Comparison of ENCODE assay signal across 8 cellular contexts in the genomic region with DNA sequence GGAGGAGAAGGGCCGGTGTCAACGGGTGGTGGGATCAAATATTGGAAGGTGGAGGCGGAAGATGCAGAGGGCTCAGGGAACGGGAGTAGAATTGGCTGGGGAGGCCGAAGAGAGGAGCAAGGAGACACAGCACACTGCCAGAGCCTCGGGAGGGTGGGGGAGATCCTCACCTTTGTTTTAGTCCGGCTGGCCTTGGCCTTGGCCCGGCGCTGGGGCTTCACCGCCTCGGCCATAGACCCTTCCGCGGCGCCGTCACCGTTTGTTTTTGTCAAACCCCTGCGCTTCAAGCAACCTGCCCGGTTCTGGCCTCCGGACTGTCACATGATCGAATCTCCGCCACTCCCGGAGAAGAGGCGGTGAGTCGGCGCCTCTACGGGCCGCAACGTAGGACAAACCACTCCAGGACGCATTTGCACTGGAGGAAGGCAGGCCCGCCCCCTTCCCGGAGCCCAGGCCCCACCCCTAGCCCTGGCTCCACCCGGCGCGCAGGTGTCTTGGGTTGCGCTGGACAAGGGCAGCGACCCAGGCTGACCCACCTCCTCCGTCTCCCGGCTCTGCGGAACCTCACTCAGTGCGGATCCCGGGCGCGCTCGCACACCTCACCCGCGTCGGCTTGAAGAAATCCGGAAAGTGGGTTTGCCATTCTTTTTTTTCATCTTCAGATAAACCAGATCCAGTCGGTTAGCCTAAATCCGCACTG. TPM values are rescaled to one million over a fixed set of nuclear protein-coding genes. Genes with fewer than 3 reads are reported as not detected.
A peak's percentile ranks its signal among the peaks of the same experiment; 100 is the strongest.
DNase-seq lines count a peak whose midpoint lies in the region; ATAC-seq and TF ChIP-seq lines count a peak whose summit lies in the region.

A gene with protein sequence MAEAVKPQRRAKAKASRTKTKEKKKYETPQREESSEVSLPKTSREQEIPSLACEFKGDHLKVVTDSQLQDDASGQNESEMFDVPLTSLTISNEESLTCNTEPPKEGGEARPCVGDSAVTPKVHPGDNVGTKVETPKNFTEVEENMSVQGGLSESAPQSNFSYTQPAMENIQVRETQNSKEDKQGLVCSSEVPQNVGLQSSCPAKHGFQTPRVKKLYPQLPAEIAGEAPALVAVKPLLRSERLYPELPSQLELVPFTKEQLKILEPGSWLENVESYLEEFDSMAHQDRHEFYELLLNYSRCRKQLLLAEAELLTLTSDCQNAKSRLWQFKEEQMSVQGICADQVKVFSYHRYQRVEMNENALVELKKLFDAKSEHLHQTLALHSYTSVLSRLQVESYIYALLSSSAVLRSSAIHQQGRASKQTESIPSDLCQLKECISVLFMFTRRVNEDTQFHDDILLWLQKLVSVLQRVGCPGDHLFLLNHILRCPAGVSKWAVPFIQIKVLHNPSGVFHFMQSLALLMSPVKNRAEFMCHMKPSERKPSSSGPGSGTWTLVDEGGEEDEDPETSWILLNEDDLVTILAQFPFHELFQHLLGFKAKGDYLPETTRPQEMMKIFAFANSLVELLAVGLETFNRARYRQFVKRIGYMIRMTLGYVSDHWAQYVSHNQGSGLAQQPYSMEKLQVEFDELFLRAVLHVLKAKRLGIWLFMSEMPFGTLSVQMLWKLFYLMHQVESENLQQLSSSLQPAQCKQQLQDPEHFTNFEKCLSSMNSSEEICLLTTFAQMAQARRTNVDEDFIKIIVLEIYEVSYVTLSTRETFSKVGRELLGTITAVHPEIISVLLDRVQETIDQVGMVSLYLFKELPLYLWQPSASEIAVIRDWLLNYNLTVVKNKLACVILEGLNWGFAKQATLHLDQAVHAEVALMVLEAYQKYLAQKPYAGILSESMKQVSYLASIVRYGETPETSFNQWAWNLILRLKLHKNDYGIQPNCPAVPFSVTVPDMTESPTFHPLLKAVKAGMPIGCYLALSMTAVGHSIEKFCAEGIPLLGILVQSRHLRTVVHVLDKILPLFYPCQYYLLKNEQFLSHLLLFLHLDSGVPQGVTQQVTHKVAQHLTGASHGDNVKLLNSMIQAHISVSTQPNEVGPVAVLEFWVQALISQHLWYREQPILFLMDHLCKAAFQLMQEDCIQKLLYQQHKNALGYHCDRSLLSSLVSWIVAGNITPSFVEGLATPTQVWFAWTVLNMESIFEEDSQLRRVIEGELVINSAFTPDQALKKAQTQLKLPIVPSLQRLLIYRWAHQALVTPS (N-terminal part only) (minus strand): TSS at position 323 of the 700 bp plus-strand sequence. CDS start 90 bp downstream, at position 233.

- no peaks in the 10 kb centered on the region for H3K27me3 ChIP-seq in ovary
- no peaks in the 10 kb centered on the region for H3K27me3 ChIP-seq in thymus (ENCODE audit: control insufficient read depth, insufficient read depth)

- H3K36me3 ChIP-seq in ovary (no peaks in the 10 kb centered on the region), thymus (ENCODE audit: control insufficient read depth, insufficient read depth) (no peaks in the 10 kb centered on the region)

- peak; percentile 23 for TF ChIP-seq EP300 in ovary (IDR thresholded peaks at IDR 0.05)

- TF ChIP-seq POLR2A in ovary (IDR thresholded peaks at IDR 0.05) = peak; percentile 29

- WGBS in ovary, 3 donors = 0% methylated on average over 41 to 50 of the region's 50 CpGs
- WGBS in thymus = under 1% methylated on average over 50 of the region's 50 CpGs

- peak within 1 kb of the TSS; percentile 92 for H3K27ac Mint-ChIP-seq in activated naive CD8-positive, alpha-beta T cell treated with anti-CD3 and anti-CD28 coated beads, Interleukin-2, amount 10 ng/mL, durations not matched to agents 7 days and 5 days

- H3K4me3 Mint-ChIP-seq in activated naive CD8-positive, alpha-beta T cell treated with anti-CD3 and anti-CD28 coated beads, Interleukin-2, amount 10 ng/mL, durations not matched to agents 7 days and 5 days = peak within 1 kb of the TSS; percentile 99

- peaks cover 28% of the 10 kb centered on the region for H3K4me1 Mint-ChIP-seq in activated naive CD8-positive, alpha-beta T cell treated with anti-CD3 and anti-CD28 coated beads, Interleukin-2, amount 10 ng/mL, durations not matched to agents 7 days and 5 days

- H3K9me3 Mint-ChIP-seq in activated naive CD8-positive, alpha-beta T cell treated with anti-CD3 and anti-CD28 coated beads, Interleukin-2, amount 10 ng/mL, durations not matched to agents 7 days and 5 days = no peaks in the 10 kb centered on the region

- H3K4me3 ChIP-seq in GM12875 (ENCODE audit: low read depth, low read length) (peak within 1 kb of the TSS; percentile 80), ovary (peak within 1 kb of the TSS; percentile 94), thymus (ENCODE audit: low read length) (peak within 1 kb of the TSS; percentile 90)

- POLR2A ChIA-PET in activated naive CD8-positive, alpha-beta T cell treated with anti-CD3 and anti-CD28 coated beads, Interleukin-2, amount 10 ng/mL, durations not matched to agents 7 days and 5 days (lab: Charles Lee) = no interaction called here

- intact Hi-C loops in Right ventricle myocardium superior (cut with DNase I) (no loop called here), ovary (cut with DNase I) (loop anchor here in 2 of 4 donors (10.0 kb wide), 2 partner anchors 108 to 128 kb away; a partner anchor contains a TSS)

- H3K36me3 Mint-ChIP-seq in activated naive CD8-positive, alpha-beta T cell treated with anti-CD3 and anti-CD28 coated beads, Interleukin-2, amount 10 ng/mL, durations not matched to agents 7 days and 5 days = no peaks in the 10 kb centered on the region

- DNase-seq in NCI-H1417 (lab: John Stamatoyannopoulos, UW) (peak; percentile 92 to 98 (median 98)), SW 1271 (lab: John Stamatoyannopoulos, UW) (peak; percentile 80 to 88), Right ventricle myocardium superior (peak; percentile 97), ovary (peak; percentile 91 to 95 (median 92))
- DNase-seq in activated naive CD8-positive, alpha-beta T cell treated with anti-CD3 and anti-CD28 coated beads, Interleukin-2, amount 10 ng/mL, durations not matched to agents 7 days and 5 days = peak; percentile 92

- H3K4me1 ChIP-seq in ovary (ENCODE audit: insufficient read depth) (peaks cover 3% of the 10 kb centered on the region), thymus (ENCODE audit: control insufficient read depth, insufficient read depth, low read length) (no peaks in the 10 kb centered on the region)

- TF ChIP-seq CTCF in GM12875 (IDR thresholded peaks at IDR 0.05; ENCODE audit: borderline replicate concordance, insufficient read depth, low read depth, low read length) = no peak
- TF ChIP-seq CTCF in ovary (IDR thresholded peaks at IDR 0.05) = no peak

- H3K27ac ChIP-seq in ovary (no peak within 1 kb of the TSS), thymus (ENCODE audit: low read depth) (peak within 1 kb of the TSS; percentile 80)

- peak; percentile 96 for ATAC-seq in HG02763 (IDR thresholded peaks at IDR 0.05; ENCODE audit: unreplicated experiment)
- peak; percentile 97 for ATAC-seq in activated naive CD8-positive, alpha-beta T cell treated with anti-CD3 and anti-CD28 coated beads, Interleukin-2, amount 10 ng/mL, durations not matched to agents 7 days and 5 days (ENCODE audit: low read depth)
- ATAC-seq in Right ventricle myocardium superior (ENCODE audit: poor library complexity) = peak; percentile 100

- no peaks in the 10 kb centered on the region for H3K27me3 Mint-ChIP-seq in activated naive CD8-positive, alpha-beta T cell treated with anti-CD3 and anti-CD28 coated beads, Interleukin-2, amount 10 ng/mL, durations not matched to agents 7 days and 5 days

- H3K9me3 ChIP-seq in ovary (no peaks in the 10 kb centered on the region), thymus (ENCODE audit: control insufficient read depth) (no peaks in the 10 kb centered on the region)

RNA-seq across cellular contexts. Expression of the gene that starts here (rescaled TPM):
- total RNA-seq in activated naive CD8-positive, alpha-beta T cell treated with anti-CD3 and anti-CD28 coated beads, Interleukin-2, amount 10 ng/mL, durations not matched to agents 7 days and 5 days = 10 to 100 TPM; 30.3 to 33.5 TPM
- total RNA-seq in Right ventricle myocardium superior (18.9 TPM), ovary (10 to 100 TPM; 16.4 to 28.4 (median 25.8) TPM)
- polyA plus RNA-seq in ovary (10 to 100 TPM in 1 of 2 donors, 1 to 10 TPM in 1; 8.9 to 13.6 TPM), thymus (10.7 TPM)
